15 cellular contexts compared by ENCODE assay signal in the genomic region with DNA sequence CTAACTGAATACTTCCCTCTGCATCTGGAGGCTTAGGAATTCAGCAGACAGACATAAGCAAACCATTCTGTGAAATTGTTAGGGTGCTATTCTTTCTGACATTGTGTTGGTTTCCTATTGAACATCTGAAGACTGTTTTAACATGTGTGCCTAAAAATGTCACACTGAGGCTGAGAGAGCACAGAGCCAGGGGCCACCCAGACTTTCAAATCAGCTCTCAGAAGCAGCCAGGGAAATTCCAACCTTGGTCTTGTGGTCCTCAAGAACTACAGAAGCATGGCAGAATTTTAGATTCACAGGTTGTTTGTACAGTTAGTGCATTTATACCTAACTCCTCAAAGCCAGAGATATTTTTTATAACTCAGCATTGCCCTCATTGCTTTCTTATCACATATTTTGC.
DNase-seq lines count a peak whose midpoint lies in the region; ATAC-seq lines count a peak whose summit lies in the region.
"Had no signal": no experiment of that assay in that cellular context is flagged by ENCODE, and none has a peak within 500 bp of the region (broad histone marks: within the 10 kb centered on the region; RNA-seq: fewer than 3 reads in every experiment).

No MANE protein-coding gene starts in this region.

- POLR2A ChIA-PET in T-cell (lab: Charles Lee): no interaction called here

- CTCF ChIA-PET in T-cell (lab: Charles Lee): no interaction called here

- ATAC-seq in HG02759 (IDR thresholded peaks at IDR 0.05; ENCODE audit: unreplicated experiment) (peak; percentile 95), T-cell (replicated peaks in 1 of 4) (peak in 2 of 4 experiments; percentile 51 to 98)
- peak; percentile 75 for ATAC-seq in stimulated activated naive CD8-positive, alpha-beta T cell treated with anti-CD3 and anti-CD28 coated beads, Interleukin-15, Interleukin-2, amounts not matched to agents 100 U/mL and 50 U/mL, for 24 hours
- ATAC-seq: HCT116, sciatic nerve had no signal

- DNase-seq in activated T-cell treated with anti-CD3 and anti-CD28 coated beads for 24 hours (ENCODE audit: low read depth) (peak; percentile 27), T-cell (peak in 16 of 34 experiments; percentile 5 to 61 (median 28)), HuH-7.5 (ENCODE audit: low spot score) (no peak), hippocampal formation (lab: John Stamatoyannopoulos, UW) (no peak)
- no peak for DNase-seq in activated T-cell treated with anti-CD3 and anti-CD28 coated beads, Interleukin-2, amount 50 U/mL, for 1 hour
- peak; percentile 30 for DNase-seq in stimulated activated naive CD8-positive, alpha-beta T cell treated with anti-CD3 and anti-CD28 coated beads, Interleukin-15, Interleukin-2, amounts not matched to agents 100 U/mL and 50 U/mL, for 24 hours
- DNase-seq in effector CD8-positive, alpha-beta T cell (lab: John Stamatoyannopoulos, UW): no peak
- DNase-seq: activated effector memory CD4-positive, alpha-beta T cell treated with anti-CD3 and anti-CD28 coated beads, Interleukin-2, amount 50 U/mL, for 16 hours; effector CD4-positive, alpha-beta T cell; GF-D8; NCI-H524 had no signal

- no peaks in the 10 kb centered on the region for H3K9me3 Mint-ChIP-seq in T-cell

- H3K4me1 Mint-ChIP-seq in T-cell: peaks cover 36 to 75% (median 74%) of the 10 kb centered on the region in 3 donors
- H3K4me1 Mint-ChIP-seq: mesothelial cell of epicardium had no signal

- peak overlapping the region; percentile 52 to 79 for H3K27ac Mint-ChIP-seq in T-cell
- H3K27ac Mint-ChIP-seq: mesothelial cell of epicardium had no signal

- H3K4me3 Mint-ChIP-seq in T-cell: peak overlapping the region in 1 of 3 donors; percentile 62
- H3K4me3 Mint-ChIP-seq: mesothelial cell of epicardium had no signal

- H3K27me3 Mint-ChIP-seq in T-cell: no peaks in the 10 kb centered on the region

- peaks cover 27% of the 10 kb centered on the region for H3K36me3 Mint-ChIP-seq in T-cell
- H3K36me3 Mint-ChIP-seq: mesothelial cell of epicardium had no signal

Comparison
In these comparisons a context has a peak if more than half of its experiments do, and no peak if none do; other contexts are left out.
1. DNase-seq: peak in activated T-cell treated with anti-CD3 and anti-CD28 coated beads for 24 hours (single experiment) and stimulated activated naive CD8-positive, alpha-beta T cell treated with anti-CD3 and anti-CD28 coated beads, Interleukin-15, Interleukin-2, amounts not matched to agents 100 U/mL and 50 U/mL, for 24 hours (single experiment); none in activated T-cell treated with anti-CD3 and anti-CD28 coated beads, Interleukin-2, amount 50 U/mL, for 1 hour (single experiment), HuH-7.5 (single experiment), effector CD8-positive, alpha-beta T cell (single experiment) and hippocampal formation (0 of 2).